Comparison of ENCODE assay signal across 8 cellular contexts in genomic region chr2:152335016-152335850, GRCh38. TPM values are rescaled to one million over a fixed set of nuclear protein-coding genes. Genes with fewer than 3 reads are reported as not detected.
DNase-seq lines count a peak whose midpoint lies in the region; ATAC-seq, FAIRE-seq and TF ChIP-seq lines count a peak whose summit lies in the region.

Gene FMNL2, plus strand, starts transcription at chr2:152335174.

- peaks cover 0 to 41% (median 16%) of the 10 kb centered on the region in 9 donors for H3K4me1 ChIP-seq in heart right ventricle
- H3K4me1 ChIP-seq in pancreas = peaks cover 0 to 5% (median 0%) of the 10 kb centered on the region in 3 donors
- peaks cover 19% of the 10 kb centered on the region for H3K4me1 ChIP-seq in vagina

- H3K27me3 ChIP-seq in heart right ventricle = peaks cover 0 to 25% (median 0%) of the 10 kb centered on the region in 7 donors
- no peaks in the 10 kb centered on the region for H3K27me3 ChIP-seq in pancreas
- no peaks in the 10 kb centered on the region for H3K27me3 ChIP-seq in vagina

- H3K27ac ChIP-seq in heart right ventricle (peak within 1 kb of the TSS; percentile 62 to 88 (median 77)), pancreas (peak within 1 kb of the TSS; percentile 51 to 85 (median 67)), vagina (peak within 1 kb of the TSS; percentile 89)

- H3K9me3 ChIP-seq in heart right ventricle (no peaks in the 10 kb centered on the region), pancreas (no peaks in the 10 kb centered on the region), vagina (no peaks in the 10 kb centered on the region)

- peak within 1 kb of the TSS; percentile 52 for H3K4me3 ChIP-seq in Jurkat, Clone E6-1 (ENCODE audit: low read length)
- H3K4me3 ChIP-seq in heart right ventricle (peak within 1 kb of the TSS; percentile 70 to 99 (median 96)), pancreas (peak within 1 kb of the TSS; percentile 75 to 96 (median 95)), vagina (peak within 1 kb of the TSS; percentile 83 to 98)

- ATAC-seq in GM21786 (IDR thresholded peaks at IDR 0.05; ENCODE audit: unreplicated experiment) (peak; percentile 82), heart right ventricle (peak; percentile 91 to 96 (median 93)), pancreas (peak; percentile 87 to 93 (median 90))

- peak; percentile 93 for DNase-seq in GM03348 (ENCODE audit: low spot score)
- no peak for DNase-seq in Jurkat, Clone E6-1 (ENCODE audit: low read depth, low spot score)
- DNase-seq in RPMI7951 (ENCODE audit: low read depth) = peak; percentile 86
- peak; percentile 53 for DNase-seq in amniotic stem cell (lab: John Stamatoyannopoulos, UW)
- peak; percentile 82 to 86 for DNase-seq in heart right ventricle
- peak; percentile 77 to 93 (median 84) for DNase-seq in pancreas
- DNase-seq in vagina (ENCODE audit: extremely low spot score in 2 of 2) = peak in 1 of 2 donors; percentile 92

- no peak for FAIRE-seq in pancreas (lab: Jason Lieb, UNC)

- intact Hi-C loops in heart right ventricle (cut with DNase I) = loop anchor here in 9 of 10 donors (5.0 to 10.0 kb wide), 14 partner anchors 70 to 300 kb away; partner anchors contain the start of gene STAM2 (in 1 of the 9)
- intact Hi-C loops in pancreas (cut with DNase I) = no loop called here
- intact Hi-C loops in vagina (cut with DNase I) = no loop called here

- H3K36me3 ChIP-seq in heart right ventricle (no peaks in the 10 kb centered on the region), pancreas (no peaks in the 10 kb centered on the region), vagina (no peaks in the 10 kb centered on the region)

- TF ChIP-seq CTCF in heart right ventricle (IDR thresholded peaks at IDR 0.05) (peak in 3 of 9 donors; percentile 32 to 39 (median 37)), pancreas (IDR thresholded peaks at IDR 0.05) (no peak), vagina (IDR thresholded peaks at IDR 0.05) (peak in 1 of 3 experiments; percentile 8)

- WGBS in heart right ventricle, 2 donors = 0 to 1% methylated on average over 85 to 102 of the region's 103 CpGs
- WGBS in pancreas, 2 donors = 0 to 1% methylated on average over 34 to 103 of the region's 103 CpGs

- peak in 1 of 2 donors; percentile 63 for TF ChIP-seq POLR2A in vagina (IDR thresholded peaks at IDR 0.05)

RNA-seq across cellular contexts. Expression of gene FMNL2, which starts in this region (rescaled TPM):
- 11.6 TPM for polyA plus RNA-seq in Jurkat, Clone E6-1 (2012; ENCODE audit: insufficient read depth, insufficient read length)
- 41.3 and 51.7 TPM in 2 replicates for total RNA-seq in RPMI7951 (2014; rRNA removed; shearing (Covaris generic))
- total RNA-seq in heart right ventricle (10 to 100 TPM in 2 of 10 donors, 1 to 10 TPM in 8; 3.3 to 10.4 (median 4.4) TPM), pancreas (10 to 100 TPM in 3 of 6 donors, 1 to 10 TPM in 3; 7.5 to 22.3 (median 9.4) TPM), vagina (35.4 TPM)
- polyA plus RNA-seq in heart right ventricle (10 to 100 TPM in 1 of 2 donors, 1 to 10 TPM in 1; 5.2 to 16.0 TPM), pancreas (10 to 100 TPM; 11.9 to 13.3 TPM)

Comparison
In these comparisons a context has a peak if more than half of its experiments do, and no peak if none do; other contexts are left out.
1. intact Hi-C loops: an anchor here in heart right ventricle (5.0 to 10.0 kb wide); none called in pancreas and vagina.